In genomic region chr9:13239208-13239607, GRCh38 we compare ENCODE assay signal across 5 cellular contexts.
"Had no signal": no experiment of that assay in that cellular context is flagged by ENCODE, and none has a peak within 500 bp of the region (broad histone marks: within the 10 kb centered on the region; RNA-seq: fewer than 3 reads in every experiment).

No MANE protein-coding gene starts in this region.

- H3K9me3 Mint-ChIP-seq: GM23338, H9 had no signal

- H3K4me1 Mint-ChIP-seq: GM23338 had no signal

- H3K4me3 Mint-ChIP-seq: GM23338, H9 had no signal

- DNase-seq: H9, HCEC 1CT, IMR-90 had no signal

- H3K27ac Mint-ChIP-seq: GM23338, H9 had no signal

- ATAC-seq: GM23338, K562 had no signal

- H3K4me3 ChIP-seq: GM23338, K562 had no signal
